8 cellular contexts compared by ENCODE assay signal in the genomic region with DNA sequence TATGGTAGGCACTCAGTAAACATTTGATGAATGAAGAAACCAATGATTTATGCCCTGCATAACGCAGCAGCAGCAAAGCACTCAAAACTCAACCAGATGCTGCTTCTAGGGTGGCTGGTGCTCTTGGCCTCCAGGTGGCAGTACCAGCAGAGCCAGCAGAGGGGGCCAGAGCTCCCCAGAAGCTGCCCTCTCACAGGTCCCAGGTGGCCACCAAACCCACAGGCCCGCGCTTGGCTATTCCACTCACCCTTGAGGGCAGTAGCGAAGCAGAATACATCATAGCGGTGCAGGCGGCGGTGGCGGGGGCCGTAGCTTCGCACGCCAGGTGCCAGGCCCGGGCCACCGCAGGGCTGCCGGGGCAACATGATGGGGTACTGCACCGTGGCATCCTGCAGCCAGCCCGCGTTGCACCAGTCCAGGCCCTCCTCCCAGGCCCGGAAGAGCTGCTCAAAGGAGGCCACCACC. TPM values are rescaled to one million over a fixed set of nuclear protein-coding genes. Genes with fewer than 3 reads are reported as not detected.
DNase-seq lines count a peak whose midpoint lies in the region; ATAC-seq and TF ChIP-seq lines count a peak whose summit lies in the region.

No MANE protein-coding gene starts in this region.

- H4K20me1 ChIP-seq in OCI-LY3 (ENCODE audit: insufficient read depth, low read length), result no peaks in the 10 kb centered on the region

- H3K9ac ChIP-seq in OCI-LY3 (ENCODE audit: low read length), result no peak overlapping the region

- peak overlapping the region in 1 of 2 donors; percentile 29 for H3K27ac Mint-ChIP-seq in activated naive CD4-positive, alpha-beta T cell treated with anti-CD3 and anti-CD28 coated beads, Interleukin-2, amount 50 U/mL, for 72 hours

- H2AFZ ChIP-seq in OCI-LY3 (ENCODE audit: low read depth, low read length), result no peak overlapping the region

- H3K4me2 ChIP-seq in OCI-LY3 (ENCODE audit: low read length), result no peak overlapping the region

- no peak overlapping the region for H3K4me3 ChIP-seq in OCI-LY3 (ENCODE audit: low read length)

- DNase-seq in NCI-H345 (lab: John Stamatoyannopoulos, UW), result peak; percentile 35
- no peak for DNase-seq in NCI-H345 treated with DMSO at 0.1 percent for 48 hours (lab: John Stamatoyannopoulos, UW; ENCODE audit: unreplicated experiment)
- peak in 1 of 2 donors; percentile 46 for DNase-seq in activated naive CD4-positive, alpha-beta T cell treated with anti-CD3 and anti-CD28 coated beads, Interleukin-2, amount 50 U/mL, for 72 hours (ENCODE audit: low spot score in 2 of 2)
- DNase-seq in hepatic stellate cell (ENCODE audit: low spot score), result peak; percentile 77
- DNase-seq in stimulated activated naive CD4-positive, alpha-beta T cell treated with Interleukin-2 at 50 U/mL for 16 hours (lab: John Stamatoyannopoulos, UW), result peak; percentile 16
- DNase-seq in effector CD4-positive, alpha-beta T cell, result no peak

- H3K4me1 ChIP-seq in OCI-LY3 (ENCODE audit: low read length), result no peaks in the 10 kb centered on the region

- no peaks in the 10 kb centered on the region for H3K79me2 ChIP-seq in OCI-LY3 (ENCODE audit: low read length)

- H3K27ac ChIP-seq in OCI-LY3 (ENCODE audit: low read length), result no peak overlapping the region

- no peaks in the 10 kb centered on the region for H3K9me3 ChIP-seq in OCI-LY3 (ENCODE audit: insufficient read depth, low read length)

- H3K9me3 Mint-ChIP-seq in activated naive CD4-positive, alpha-beta T cell treated with anti-CD3 and anti-CD28 coated beads, Interleukin-2, amount 50 U/mL, for 72 hours, result no peaks in the 10 kb centered on the region

- TF ChIP-seq CTCF in OCI-LY3 (IDR thresholded peaks at IDR 0.05; ENCODE audit: low read depth, low read length), result peak; percentile 88

- peaks cover 3 to 15% of the 10 kb centered on the region in 2 donors for H3K36me3 Mint-ChIP-seq in activated naive CD4-positive, alpha-beta T cell treated with anti-CD3 and anti-CD28 coated beads, Interleukin-2, amount 50 U/mL, for 72 hours

- ATAC-seq in HG02623 (IDR thresholded peaks at IDR 0.05; ENCODE audit: unreplicated experiment), result peak; percentile 63
- peak; percentile 54 to 74 for ATAC-seq in activated naive CD4-positive, alpha-beta T cell treated with anti-CD3 and anti-CD28 coated beads, Interleukin-2, amount 50 U/mL, for 72 hours

- H3K36me3 ChIP-seq in OCI-LY3 (replicated peaks; ENCODE audit: low read depth, low read length), result no peaks in the 10 kb centered on the region

- no peaks in the 10 kb centered on the region for H3K27me3 ChIP-seq in OCI-LY3 (ENCODE audit: low read depth, low read length)

RNA-seq across cellular contexts. Expression of gene HAPLN3, which starts 16.6 kb away (rescaled TPM):
- 10 to 100 TPM; 25.6 to 80.8 TPM for total RNA-seq in activated naive CD4-positive, alpha-beta T cell treated with anti-CD3 and anti-CD28 coated beads, Interleukin-2, amount 50 U/mL, for 72 hours

RNA-seq across cellular contexts. Expression of gene MFGE8, which starts 34.4 kb away (rescaled TPM):
- total RNA-seq in activated naive CD4-positive, alpha-beta T cell treated with anti-CD3 and anti-CD28 coated beads, Interleukin-2, amount 50 U/mL, for 72 hours, result 10 to 100 TPM; 27.6 to 91.9 TPM

Comparison
In these comparisons a context has a peak if more than half of its experiments do, and no peak if none do; other contexts are left out.
1. DNase-seq: peak in NCI-H345 (single experiment), hepatic stellate cell (single experiment) and stimulated activated naive CD4-positive, alpha-beta T cell treated with Interleukin-2 at 50 U/mL for 16 hours (single experiment); none in NCI-H345 treated with DMSO at 0.1 percent for 48 hours (single experiment) and effector CD4-positive, alpha-beta T cell (single experiment).